Comparison of ENCODE assay signal across 20 cellular contexts in genomic region chr20:62318411-62319345, GRCh38. TPM values are rescaled to one million over a fixed set of nuclear protein-coding genes. Genes with fewer than 3 reads are reported as not detected.
A peak's percentile ranks its signal among the peaks of the same experiment; 100 is the strongest.
DNase-seq lines count a peak whose midpoint lies in the region; ATAC-seq, FAIRE-seq and TF ChIP-seq lines count a peak whose summit lies in the region.
"Had no signal": no experiment of that assay in that cellular context is flagged by ENCODE, and none has a peak within 500 bp of the region (broad histone marks: within the 10 kb centered on the region; RNA-seq: fewer than 3 reads in every experiment).

No MANE protein-coding gene starts in this region.

- WGBS in K562 (ENCODE audit: insufficient coverage, low coverage, missing lambda C conversion rate): 98% methylated on average over 15 of the region's 36 CpGs

- H3K4me1 Mint-ChIP-seq in activated CD4-positive, alpha-beta T cell treated with anti-CD3 and anti-CD28 coated beads for 36 hours: no peaks in the 10 kb centered on the region
- H3K4me1 Mint-ChIP-seq in progenitor cell of endocrine pancreas (ENCODE audit: low read depth): no peaks in the 10 kb centered on the region

- peaks cover 3% of the 10 kb centered on the region for H3K9me1 ChIP-seq in K562 (ENCODE audit: control insufficient read depth, insufficient read depth, low read length)

- no peaks in the 10 kb centered on the region for H3K36me3 Mint-ChIP-seq in activated CD4-positive, alpha-beta T cell treated with anti-CD3 and anti-CD28 coated beads for 36 hours (ENCODE audit: low read depth)
- H3K36me3 Mint-ChIP-seq in progenitor cell of endocrine pancreas (ENCODE audit: insufficient read depth): peaks cover 11% of the 10 kb centered on the region

- no peaks in the 10 kb centered on the region for H3K27me3 ChIP-seq in K562 (ENCODE audit: control insufficient read depth in 2 of 2, insufficient read depth in 2 of 2, low read length in 2 of 2)
- H3K27me3 ChIP-seq: tibial nerve had no signal

- TF ChIP-seq CTCF in K562 (IDR thresholded peaks at IDR 0.05 in 2 of 3, conservative IDR thresholded peaks at IDR 0.05 in 1 of 3; ENCODE audit: insufficient read depth in 2 of 3, low read depth in 1 of 3, low read length in 3 of 3): no peak
- no peak for TF ChIP-seq CTCF in progenitor cell of endocrine pancreas (IDR thresholded peaks at IDR 0.05; ENCODE audit: unreplicated experiment)

- intact Hi-C loops in activated CD4-positive, alpha-beta T cell treated with anti-CD3 and anti-CD28 coated beads for 36 hours (cut with DNase I, micrococcal nuclease): no loop called here
- intact Hi-C loops in K562 (cut with micrococcal nuclease): no loop called here

- POLR2A ChIA-PET in activated CD4-positive, alpha-beta T cell treated with anti-CD3 and anti-CD28 coated beads for 36 hours (lab: Charles Lee): no interaction called here
- POLR2A ChIA-PET in K562 (lab: Yijun Ruan, JAX): interaction anchor here (0.5 kb wide), 1 partner anchor 64 kb away, joined by 3 read pairs; no protein-coding TSS in a partner anchor

- TF ChIP-seq RAD21 in K562 (CRISPR knock-in tag; conservative IDR thresholded peaks at IDR 0.05 in 1 of 2, IDR thresholded peaks at IDR 0.05 in 1 of 2): no peak

- H3K36me3 ChIP-seq in K562 (ENCODE audit: control insufficient read depth, insufficient read depth, low read length): peaks cover 84% of the 10 kb centered on the region; the same call in 2 of the 3 replicates

- no peaks in the 10 kb centered on the region for H3K9me3 Mint-ChIP-seq in activated CD4-positive, alpha-beta T cell treated with anti-CD3 and anti-CD28 coated beads for 36 hours (ENCODE audit: low read depth)
- no peaks in the 10 kb centered on the region for H3K9me3 Mint-ChIP-seq in progenitor cell of endocrine pancreas (ENCODE audit: low read depth)

- CTCF ChIA-PET in activated CD4-positive, alpha-beta T cell treated with anti-CD3 and anti-CD28 coated beads for 36 hours (lab: Charles Lee): interaction anchor here (0.6 kb wide), 2 partner anchors 22 to 818 kb away, joined by 3 read pairs; no protein-coding TSS in a partner anchor
- CTCF ChIA-PET in K562 (lab: Yijun Ruan, JAX; ENCODE audit: low intra/inter-chr PET ratio): no interaction called here

- BruUV-seq in K562 (replicated peaks; lab: Mats Ljungman, UMichigan): no TSS peak

- FAIRE-seq in HTR-8/SVneo (lab: Jason Lieb, UNC) (peak; percentile 85), K562 (lab: Jason Lieb, UNC) (no peak)
- FAIRE-seq: colon, islet of Langerhans had no signal

- peak; percentile 19 for ATAC-seq in activated CD4-positive, alpha-beta T cell treated with anti-CD3 and anti-CD28 coated beads for 36 hours
- ATAC-seq in K562 (no peak), HG02852 (IDR thresholded peaks at IDR 0.05; ENCODE audit: unreplicated experiment) (no peak), GM18907 (IDR thresholded peaks at IDR 0.05; ENCODE audit: unreplicated experiment) (no peak)

- H4K20me1 ChIP-seq in K562 (replicated peaks; ENCODE audit: control insufficient read depth, insufficient read depth, low read length): no peaks in the 10 kb centered on the region

- no peak overlapping the region for H3K9ac ChIP-seq in K562 (ENCODE audit: insufficient read depth in 1 of 2, low read depth in 2 of 2, low read length in 2 of 2)

- H3K9me3 ChIP-seq in K562 (replicated peaks; ENCODE audit: control insufficient read depth, insufficient read depth, low read depth, low read length): no peaks in the 10 kb centered on the region
- H3K9me3 ChIP-seq: tibial nerve had no signal

- peak; percentile 40 for DNase-seq in activated CD4-positive, alpha-beta T cell treated with anti-CD3 and anti-CD28 coated beads for 36 hours
- DNase-seq in activated CD4-positive, alpha-beta T cell treated with anti-CD3 and anti-CD28 coated beads, Interleukin-2, amount 50 U/mL, for 1 hour: no peak
- DNase-seq in HTR-8/SVneo (ENCODE audit: insufficient read length, low spot score) (no peak), K562 (ENCODE audit: extremely low read depth in 1 of 4, low spot score in 3 of 4) (no peak), progenitor cell of endocrine pancreas (ENCODE audit: low spot score, unreplicated experiment) (no peak), NOMO-1 treated with DMSO at 0.1 percent for 48 hours (lab: John Stamatoyannopoulos, UW; ENCODE audit: unreplicated experiment) (no peak)
- DNase-seq: ACHN; activated CD4-positive, alpha-beta T cell treated with anti-CD3 and anti-CD28 coated beads for 1 hour; anterior cingulate cortex; GF-D8; H9; head of caudate nucleus; NCI-H1092 treated with DMSO at 0.1 percent for 48 hours; NCI-H774; stimulated activated CD4-positive, alpha-beta T cell treated with anti-CD3 and anti-CD28 coated beads, Interleukin-2, amount 100 ng/mL, for 48 hours had no signal

- no peak for TF ChIP-seq EP300 in K562 (IDR thresholded peaks at IDR 0.05; ENCODE audit: low read length)

- H3K27me3 Mint-ChIP-seq in activated CD4-positive, alpha-beta T cell treated with anti-CD3 and anti-CD28 coated beads for 36 hours: no peaks in the 10 kb centered on the region
- no peaks in the 10 kb centered on the region for H3K27me3 Mint-ChIP-seq in progenitor cell of endocrine pancreas

- H3K79me2 ChIP-seq in K562 (ENCODE audit: control insufficient read depth, insufficient read depth, low read length): no peaks in the 10 kb centered on the region

- H2AFZ ChIP-seq in K562 (ENCODE audit: low read depth, low read length): no peak overlapping the region

- H3K4me1 ChIP-seq in K562 (replicated peaks in 1 of 2; ENCODE audit: control insufficient read depth in 2 of 2, insufficient read depth in 2 of 2, low read length in 2 of 2): peaks cover 2 to 58% of the 10 kb centered on the region in 2 experiments; a peak in 2 of 5 replicates
- H3K4me1 ChIP-seq: tibial nerve had no signal

- TF ChIP-seq POLR2A in K562 (conservative IDR thresholded peaks at IDR 0.05): no peak

- no peak overlapping the region for H3K27ac ChIP-seq in K562 (ENCODE audit: extremely low read depth, low read depth, low read length)

- H3K4me3 Mint-ChIP-seq in activated CD4-positive, alpha-beta T cell treated with anti-CD3 and anti-CD28 coated beads for 36 hours: no peak overlapping the region
- H3K4me3 Mint-ChIP-seq in progenitor cell of endocrine pancreas (ENCODE audit: low read depth): no peak overlapping the region
- H3K4me3 Mint-ChIP-seq: H9 had no signal

- in situ Hi-C loops in K562 (cut with MboI): no loop called here

- H3K4me3 ChIP-seq in K562: no peak overlapping the region
- H3K4me3 ChIP-seq: tibial nerve had no signal

- H3K4me2 ChIP-seq in K562 (ENCODE audit: insufficient read depth, low read length): no peak overlapping the region

- no peak overlapping the region for H3K27ac Mint-ChIP-seq in activated CD4-positive, alpha-beta T cell treated with anti-CD3 and anti-CD28 coated beads for 36 hours
- H3K27ac Mint-ChIP-seq in progenitor cell of endocrine pancreas: peak overlapping the region; percentile 71

TF ChIP-seq in K562, 482 proteins besides CTCF, POLR2A, EP300 and RAD21 (continues in another document):
- TF ChIP-seq POLR2G (IDR thresholded peaks at IDR 0.05; ENCODE audit: low read depth, low read length): peak; percentile 24; the same call in 1 of the 2 replicates
- no peak for TF ChIP-seq TEAD2 (tag; IDR thresholded peaks at IDR 0.05)
- TF ChIP-seq MED1 (CRISPR knock-in tag; IDR thresholded peaks at IDR 0.05; ENCODE audit: borderline replicate concordance): no peak
- no peak for TF ChIP-seq MTA3 (IDR thresholded peaks at IDR 0.05; ENCODE audit: borderline replicate concordance)

RNA-seq across cellular contexts. Expression of gene ADRM1, which starts 15.9 kb away (rescaled TPM):
- 100 to 1,000 TPM in 1 of 2 experiments, 10 to 100 TPM in 1; 92.8 to 103 TPM for total RNA-seq in activated CD4-positive, alpha-beta T cell treated with anti-CD3 and anti-CD28 coated beads for 36 hours
- 21.6 and 87.3 TPM in 2 replicates for total RNA-seq in K562 (2011; cell fraction: chromatin; rRNA removed; ENCODE audit: low replicate concordance)
- total RNA-seq in K562 (2011; cell fraction: nucleolus; rRNA removed): 87.6 and 87.7 TPM in 2 replicates
- 41.0 and 41.6 TPM in 2 replicates for total RNA-seq in K562 (2011; cell fraction: nucleoplasm; rRNA removed)
- total RNA-seq in K562 (2014; rRNA removed) (223 and 261 TPM in 2 replicates), K562 (2014; rRNA removed; fragmentation: Illumina TruSeq; extraction: Trizol) (22.5 and 32.1 TPM in 2 replicates), K562 (2015; rRNA removed; fragmentation: Illumina TruSeq; extraction: Trizol) (125 and 136 TPM in 2 replicates), K562 (2021) (159 and 160 TPM in 2 replicates), progenitor cell of endocrine pancreas (66.2 and 67.1 TPM in 2 replicates)
- polyA plus RNA-seq in K562 (2011; rRNA removed) (57.6 and 67.4 TPM in 2 replicates), K562 (2014; fragmentation: Illumina TruSeq; extraction: Trizol) (49.3 and 107 TPM in 2 replicates), K562 (2014; fragmentation: Nextera tagmentation; extraction: Ambion mirVana) (10 to 100 TPM in 1 of 2 experiments, 1 to 10 TPM in 1; 5.0 to 21.6 TPM), K562 (2014; rRNA removed) (192 and 201 TPM in 2 replicates)
- polyA plus RNA-seq in K562 (2011; cell fraction: cytosol; rRNA removed): 69.2 and 237 TPM in 2 replicates
- 65.6 and 116 TPM in 2 replicates for polyA plus RNA-seq in K562 (2011; cell fraction: nucleus; rRNA removed)
- polyA plus RNA-seq in K562 (2012): 109 and 153 TPM in 2 replicates
- 16.1 and 32.6 TPM in 2 replicates for polyA minus RNA-seq in K562 (2011; rRNA and poly(A)+ RNA removed)
- 51.8 and 55.0 TPM in 2 replicates for polyA minus RNA-seq in K562 (2011; cell fraction: cytosol; rRNA and poly(A)+ RNA removed)
- 42.8 and 44.0 TPM in 2 replicates for polyA minus RNA-seq in K562 (2011; cell fraction: nucleus; rRNA and poly(A)+ RNA removed)

RNA-seq across cellular contexts. Expression of gene LAMA5, which starts 48.4 kb away (rescaled TPM):
- total RNA-seq in activated CD4-positive, alpha-beta T cell treated with anti-CD3 and anti-CD28 coated beads for 36 hours: 1 to 10 TPM in 1 of 2 experiments, under 1 TPM in 1; 0.72 to 1.0 TPM
- total RNA-seq in K562 (2011; cell fraction: chromatin; rRNA removed; ENCODE audit: low replicate concordance): 218 and 612 TPM in 2 replicates
- 256 and 378 TPM in 2 replicates for total RNA-seq in K562 (2011; cell fraction: nucleolus; rRNA removed)
- 206 and 238 TPM in 2 replicates for total RNA-seq in K562 (2011; cell fraction: nucleoplasm; rRNA removed)
- total RNA-seq in K562 (2014; rRNA removed): 26.4 and 38.3 TPM in 2 replicates
- total RNA-seq in K562 (2014; rRNA removed; fragmentation: Illumina TruSeq; extraction: Trizol): 2.2 and 3.2 TPM in 2 replicates
- 11.3 and 11.7 TPM in 2 replicates for total RNA-seq in K562 (2015; rRNA removed; fragmentation: Illumina TruSeq; extraction: Trizol)
- 86.4 and 101 TPM in 2 replicates for total RNA-seq in K562 (2021)
- polyA plus RNA-seq in K562 (2011; rRNA removed): 4.4 and 10.0 TPM in 2 replicates
- polyA plus RNA-seq in K562 (2011; cell fraction: cytosol; rRNA removed): 3.9 and 11.1 TPM in 2 replicates
- 130 and 166 TPM in 2 replicates for polyA plus RNA-seq in K562 (2011; cell fraction: nucleus; rRNA removed)
- polyA plus RNA-seq in K562 (2012): 49.7 and 63.1 TPM in 2 replicates
- polyA plus RNA-seq in K562 (2014; fragmentation: Illumina TruSeq; extraction: Trizol): 7.8 and 20.0 TPM in 2 replicates
- polyA plus RNA-seq in K562 (2014; fragmentation: Nextera tagmentation; extraction: Ambion mirVana): under 1 TPM; 0.31 to 0.48 TPM
- 60.2 and 67.3 TPM in 2 replicates for polyA plus RNA-seq in K562 (2014; rRNA removed)
- 1.5 and 1.9 TPM in 2 replicates for polyA minus RNA-seq in K562 (2011; rRNA and poly(A)+ RNA removed)
- polyA minus RNA-seq in K562 (2011; cell fraction: cytosol; rRNA and poly(A)+ RNA removed): 11.0 and 21.3 TPM in 2 replicates
- polyA minus RNA-seq in K562 (2011; cell fraction: nucleus; rRNA and poly(A)+ RNA removed): 33.7 and 42.1 TPM in 2 replicates
- 248 and 252 TPM in 2 replicates for total RNA-seq in progenitor cell of endocrine pancreas
